ENCODE assay signal across 12 cellular contexts in genomic region chr4:185238261-185238681, GRCh38. TPM values are rescaled to one million over a fixed set of nuclear protein-coding genes. Genes with fewer than 3 reads are reported as not detected.
DNase-seq lines count a peak whose midpoint lies in the region; ATAC-seq and TF ChIP-seq lines count a peak whose summit lies in the region.
"Had no signal": no experiment of that assay in that cellular context is flagged by ENCODE, and none has a peak within 500 bp of the region (broad histone marks: within the 10 kb centered on the region; RNA-seq: fewer than 3 reads in every experiment).

No MANE protein-coding gene starts in this region.

- H3K4me3 ChIP-seq in CD4-positive, CD25-positive, alpha-beta regulatory T cell (ENCODE audit: low read depth, low read length) = no peak overlapping the region
- peak overlapping the region; percentile 67 for H3K4me3 ChIP-seq in endodermal cell (ENCODE audit: low read length)
- no peak overlapping the region for H3K4me3 ChIP-seq in prostate gland

- no peak for ATAC-seq in CD4-positive, CD25-positive, alpha-beta regulatory T cell (ENCODE audit: low read depth in 2 of 2)
- ATAC-seq: effector memory CD8-positive, alpha-beta T cell; T-helper 17 cell had no signal

- H3K4me1 ChIP-seq in CD4-positive, CD25-positive, alpha-beta regulatory T cell (ENCODE audit: control insufficient read depth, insufficient read depth, low read length, poor library complexity, severe bottlenecking) = no peaks in the 10 kb centered on the region
- H3K4me1 ChIP-seq in endodermal cell (ENCODE audit: control insufficient read depth, insufficient read depth, low read length) (peaks cover 12% of the 10 kb centered on the region), prostate gland (replicated peaks) (no peaks in the 10 kb centered on the region)

- H3K9me3 Mint-ChIP-seq in CD4-positive, CD25-positive, alpha-beta regulatory T cell = no peaks in the 10 kb centered on the region
- peaks cover 35% of the 10 kb centered on the region for H3K9me3 Mint-ChIP-seq in endodermal cell
- H3K9me3 Mint-ChIP-seq: effector memory CD8-positive, alpha-beta T cell had no signal

- peak overlapping the region; percentile 9 to 31 (median 28) for H3K27ac Mint-ChIP-seq in CD4-positive, CD25-positive, alpha-beta regulatory T cell
- no peak overlapping the region for H3K27ac Mint-ChIP-seq in endodermal cell
- H3K27ac Mint-ChIP-seq: T-helper 17 cell had no signal

- intact Hi-C loops in prostate gland (cut with DNase I) = no loop called here

- no peaks in the 10 kb centered on the region for H3K36me3 ChIP-seq in CD4-positive, CD25-positive, alpha-beta regulatory T cell (ENCODE audit: control insufficient read depth, insufficient read depth, low read length)
- H3K36me3 ChIP-seq in endodermal cell (ENCODE audit: control insufficient read depth, insufficient read depth, low read length) (peaks cover 16% of the 10 kb centered on the region), prostate gland (no peaks in the 10 kb centered on the region)

- no peaks in the 10 kb centered on the region for H3K27me3 Mint-ChIP-seq in CD4-positive, CD25-positive, alpha-beta regulatory T cell
- H3K27me3 Mint-ChIP-seq in endodermal cell (ENCODE audit: insufficient read depth) = peaks cover 8% of the 10 kb centered on the region
- H3K27me3 Mint-ChIP-seq: effector memory CD8-positive, alpha-beta T cell; T-helper 17 cell had no signal

- no peak overlapping the region for H3K4me3 Mint-ChIP-seq in CD4-positive, CD25-positive, alpha-beta regulatory T cell
- H3K4me3 Mint-ChIP-seq in endodermal cell = no peak overlapping the region
- H3K4me3 Mint-ChIP-seq: effector memory CD8-positive, alpha-beta T cell; T-helper 17 cell had no signal

- no peaks in the 10 kb centered on the region for H3K36me3 Mint-ChIP-seq in CD4-positive, CD25-positive, alpha-beta regulatory T cell
- peaks cover 24% of the 10 kb centered on the region for H3K36me3 Mint-ChIP-seq in endodermal cell (ENCODE audit: low read depth)

- 95 to 96% methylated on average over 4 to 5 of the region's 5 CpGs for WGBS in endodermal cell (ENCODE audit: insufficient coverage in 1 of 2, insufficient read length in 1 of 2), 2 experiments
- WGBS in prostate gland = 93% methylated on average over 5 of the region's 5 CpGs

- no peak overlapping the region for H3K27ac ChIP-seq in CD4-positive, CD25-positive, alpha-beta regulatory T cell (ENCODE audit: insufficient read depth, low read length, poor library complexity, severe bottlenecking)
- no peak overlapping the region for H3K27ac ChIP-seq in endodermal cell (ENCODE audit: low read depth, low read length)
- H3K27ac ChIP-seq in prostate gland = no peak overlapping the region

- no peak for DNase-seq in CD4-positive, CD25-positive, alpha-beta regulatory T cell
- peak; percentile 55 for DNase-seq in M059J (ENCODE audit: low read depth)
- no peak for DNase-seq in endodermal cell
- peak; percentile 54 for DNase-seq in stimulated activated CD4-positive, alpha-beta T cell treated with anti-CD3 and anti-CD28 coated beads, Interleukin-1b, Interleukin-23, amount 100 ng/mL, for 48 hours
- DNase-seq in MV-4-11 (lab: John Stamatoyannopoulos, UW) = no peak
- DNase-seq in NCI-H774 (lab: John Stamatoyannopoulos, UW) = no peak
- no peak for DNase-seq in prostate gland (ENCODE audit: low spot score)
- DNase-seq in germinal center (ENCODE audit: low spot score) = no peak
- DNase-seq: Caco-2; effector memory CD8-positive, alpha-beta T cell; NCI-H1436 treated with DMSO at 0.1 percent for 48 hours; T-helper 17 cell had no signal

- no peaks in the 10 kb centered on the region for H3K9me3 ChIP-seq in CD4-positive, CD25-positive, alpha-beta regulatory T cell (ENCODE audit: control insufficient read depth in 2 of 2, low read length in 2 of 2)
- peaks cover 33% of the 10 kb centered on the region for H3K9me3 ChIP-seq in endodermal cell (ENCODE audit: control insufficient read depth, low read length)
- H3K9me3 ChIP-seq in prostate gland = no peaks in the 10 kb centered on the region
- H3K9me3 ChIP-seq: Caco-2 had no signal

- H3K4me1 Mint-ChIP-seq in CD4-positive, CD25-positive, alpha-beta regulatory T cell = peaks cover 15 to 24% (median 21%) of the 10 kb centered on the region in 4 donors
- H3K4me1 Mint-ChIP-seq in endodermal cell = peaks cover 23% of the 10 kb centered on the region

- TF ChIP-seq POLR2A in prostate gland (IDR thresholded peaks at IDR 0.05) = no peak

- H3K27me3 ChIP-seq in CD4-positive, CD25-positive, alpha-beta regulatory T cell (ENCODE audit: control insufficient read depth, insufficient read depth, low read length) = no peaks in the 10 kb centered on the region
- no peaks in the 10 kb centered on the region for H3K27me3 ChIP-seq in endodermal cell (ENCODE audit: control insufficient read depth, insufficient read depth, low read length, poor library complexity, severe bottlenecking)
- no peaks in the 10 kb centered on the region for H3K27me3 ChIP-seq in prostate gland (replicated peaks; ENCODE audit: insufficient read depth)

- TF ChIP-seq CTCF in endodermal cell (conservative IDR thresholded peaks at IDR 0.05) = no peak
- no peak for TF ChIP-seq CTCF in prostate gland (IDR thresholded peaks at IDR 0.05)

- no peak overlapping the region for H3K9ac ChIP-seq in endodermal cell (ENCODE audit: extremely low read depth, low read length, poor library complexity, severe bottlenecking)

RNA-seq across cellular contexts. Expression of gene SNX25, which starts 28.9 kb away (rescaled TPM):
- total RNA-seq in CD4-positive, CD25-positive, alpha-beta regulatory T cell = 22.2 TPM
- polyA plus RNA-seq in CD4-positive, CD25-positive, alpha-beta regulatory T cell = 1 to 10 TPM; 3.7 to 8.6 (median 7.0) TPM
- 14.5 and 19.8 TPM in 2 replicates for total RNA-seq in M059J (2014; rRNA removed; shearing (Covaris generic))
- total RNA-seq in endodermal cell = 10 to 100 TPM; 21.4 to 26.0 TPM
- polyA plus RNA-seq in endodermal cell (2013, experiment 1 of 2) = 8.6 TPM
- 11.0 TPM for polyA plus RNA-seq in endodermal cell (2013, experiment 2 of 2)
- total RNA-seq in prostate gland = 10 to 100 TPM; 26.4 to 49.5 TPM

RNA-seq across cellular contexts. Expression of gene CFAP97, which starts 34.5 kb away (rescaled TPM):
- total RNA-seq in CD4-positive, CD25-positive, alpha-beta regulatory T cell = 28.3 TPM
- polyA plus RNA-seq in CD4-positive, CD25-positive, alpha-beta regulatory T cell = 10 to 100 TPM; 68.6 to 87.1 (median 80.2) TPM
- total RNA-seq in M059J (2014; rRNA removed; shearing (Covaris generic)) = 15.3 and 20.4 TPM in 2 replicates
- total RNA-seq in endodermal cell (10 to 100 TPM; 33.8 to 41.6 TPM), prostate gland (10 to 100 TPM; 28.9 to 35.2 TPM)
- 25.9 TPM for polyA plus RNA-seq in endodermal cell (2013, experiment 1 of 2)
- polyA plus RNA-seq in endodermal cell (2013, experiment 2 of 2) = 26.2 TPM

Comparison
In these comparisons a context has a peak if more than half of its experiments do, and no peak if none do; other contexts are left out.
1. DNase-seq: peak in M059J (single experiment) and stimulated activated CD4-positive, alpha-beta T cell treated with anti-CD3 and anti-CD28 coated beads, Interleukin-1b, Interleukin-23, amount 100 ng/mL, for 48 hours (single experiment); none in CD4-positive, CD25-positive, alpha-beta regulatory T cell (0 of 3), endodermal cell (single experiment), MV-4-11 (single experiment), NCI-H774 (single experiment), prostate gland (single experiment) and germinal center (single experiment).